1 cellular context compared by ENCODE assay signal in genomic region chr1:200378096-200378495, GRCh38.
TF ChIP-seq lines count a peak whose summit lies in the region.

No MANE protein-coding gene starts in this region.

TF ChIP-seq in GM12878, 131 proteins besides CTCF, POLR2A, EP300 and RAD21:
- no peak for TF ChIP-seq IRF4 (IDR thresholded peaks at IDR 0.05; ENCODE audit: low read depth, low read length)
- peak; percentile 64 for TF ChIP-seq JUNB (IDR thresholded peaks at IDR 0.05)
- no peak for TF ChIP-seq MYB (IDR thresholded peaks at IDR 0.05; ENCODE audit: borderline replicate concordance, low read depth, low read length)
TF ChIP-seq in GM12878: peak in this region for 1.
